Comparison of ENCODE assay signal across 8 cellular contexts in genomic region chr5:157855404-157855994, GRCh38. TPM values are rescaled to one million over a fixed set of nuclear protein-coding genes. Genes with fewer than 3 reads are reported as not detected.
A peak's percentile ranks its signal among the peaks of the same experiment; 100 is the strongest.
DNase-seq lines count a peak whose midpoint lies in the region; ATAC-seq and TF ChIP-seq lines count a peak whose summit lies in the region.

No MANE protein-coding gene starts in this region.

- no peak for ATAC-seq in activated CD8-positive, alpha-beta T cell treated with anti-CD3 and anti-CD28 coated beads for 36 hours
- no peak for ATAC-seq in GM18498 (IDR thresholded peaks at IDR 0.05; ENCODE audit: unreplicated experiment)
- no peak for ATAC-seq in HG02970 (IDR thresholded peaks at IDR 0.05; ENCODE audit: low FRiP score, unreplicated experiment)

- H3K36me3 Mint-ChIP-seq in activated CD8-positive, alpha-beta T cell treated with anti-CD3 and anti-CD28 coated beads for 36 hours (ENCODE audit: low read depth) = peaks cover 17% of the 10 kb centered on the region

- intact Hi-C loops in activated CD8-positive, alpha-beta T cell treated with anti-CD3 and anti-CD28 coated beads for 36 hours (cut with micrococcal nuclease) = loop anchor here (5.0 kb wide), 1 partner anchor 62 kb away; no protein-coding TSS in a partner anchor
- intact Hi-C loops in prostate gland (cut with DNase I) = loop anchor here (5.0 to 10.0 kb wide), 2 partner anchors 33 to 59 kb away; no protein-coding TSS in a partner anchor

- H3K4me3 ChIP-seq in prostate gland = no peak overlapping the region

- POLR2A ChIA-PET in activated CD8-positive, alpha-beta T cell treated with anti-CD3 and anti-CD28 coated beads for 36 hours (lab: Charles Lee) = interaction anchor here (0.8 to 1.9 kb wide), 4 partner anchors 25 to 165 kb away, joined by 3 to 4 read pairs (median 3); no protein-coding TSS in a partner anchor

- no peaks in the 10 kb centered on the region for H3K27me3 Mint-ChIP-seq in activated CD8-positive, alpha-beta T cell treated with anti-CD3 and anti-CD28 coated beads for 36 hours

- H3K9me3 ChIP-seq in prostate gland = no peaks in the 10 kb centered on the region

- no peak overlapping the region for H3K27ac Mint-ChIP-seq in activated CD8-positive, alpha-beta T cell treated with anti-CD3 and anti-CD28 coated beads for 36 hours

- no peak for TF ChIP-seq POLR2A in prostate gland (IDR thresholded peaks at IDR 0.05)

- no peaks in the 10 kb centered on the region for H3K27me3 ChIP-seq in prostate gland (replicated peaks; ENCODE audit: insufficient read depth)

- H3K4me1 ChIP-seq in prostate gland (replicated peaks) = peaks cover 4% of the 10 kb centered on the region

- peak; percentile 63 for TF ChIP-seq CTCF in activated CD8-positive, alpha-beta T cell treated with anti-CD3 and anti-CD28 coated beads for 36 hours (IDR thresholded peaks at IDR 0.05)
- TF ChIP-seq CTCF in prostate gland (IDR thresholded peaks at IDR 0.05) = peak in 3 of 4 experiments; percentile 53 to 65 (median 58)

- no peak overlapping the region for H3K4me3 Mint-ChIP-seq in activated CD8-positive, alpha-beta T cell treated with anti-CD3 and anti-CD28 coated beads for 36 hours

- peaks cover 52% of the 10 kb centered on the region for H3K4me1 Mint-ChIP-seq in activated CD8-positive, alpha-beta T cell treated with anti-CD3 and anti-CD28 coated beads for 36 hours (ENCODE audit: low read depth)

- CTCF ChIA-PET in activated CD8-positive, alpha-beta T cell treated with anti-CD3 and anti-CD28 coated beads for 36 hours (lab: Charles Lee) = interaction anchor here (0.7 to 4.0 kb wide), 12 partner anchors 9 to 113 kb away, joined by 3 to 28 read pairs (median 4); no protein-coding TSS in a partner anchor

- no peaks in the 10 kb centered on the region for H3K9me3 Mint-ChIP-seq in activated CD8-positive, alpha-beta T cell treated with anti-CD3 and anti-CD28 coated beads for 36 hours

- peak; percentile 8 for DNase-seq in stimulated activated CD4-positive, alpha-beta T cell treated with anti-CD3 and anti-CD28 coated beads, Interleukin-1b, Interleukin-23, amount 100 ng/mL, for 48 hours
- DNase-seq in stimulated activated CD4-positive, alpha-beta T cell treated with anti-CD3 and anti-CD28 coated beads, Interleukin-4, amount 100 ng/mL, for 4 hours = no peak
- DNase-seq in NCI-H1694 (lab: John Stamatoyannopoulos, UW) (peak; percentile 25), glomerular visceral epithelial cell (ENCODE audit: extremely low spot score) (peak; percentile 63), prostate gland (ENCODE audit: low spot score) (peak; percentile 32)
- peak; percentile 49 for DNase-seq in activated CD8-positive, alpha-beta T cell treated with anti-CD3 and anti-CD28 coated beads for 36 hours

- no peak overlapping the region for H3K27ac ChIP-seq in prostate gland

- H3K36me3 ChIP-seq in prostate gland = no peaks in the 10 kb centered on the region

- 63% methylated on average over 10 of the region's 10 CpGs for WGBS in prostate gland

RNA-seq across cellular contexts. Expression of gene CLINT1, which starts 3.4 kb away (rescaled TPM):
- 10 to 100 TPM; 56.8 to 60.7 TPM for total RNA-seq in activated CD8-positive, alpha-beta T cell treated with anti-CD3 and anti-CD28 coated beads for 36 hours
- total RNA-seq in prostate gland = 10 to 100 TPM; 65.1 to 84.5 TPM

Comparison
In these comparisons a context has a peak if more than half of its experiments do, and no peak if none do; other contexts are left out.
1. DNase-seq: peak in stimulated activated CD4-positive, alpha-beta T cell treated with anti-CD3 and anti-CD28 coated beads, Interleukin-1b, Interleukin-23, amount 100 ng/mL, for 48 hours (single experiment), NCI-H1694 (single experiment), activated CD8-positive, alpha-beta T cell treated with anti-CD3 and anti-CD28 coated beads for 36 hours (single experiment), glomerular visceral epithelial cell (single experiment) and prostate gland (single experiment); none in stimulated activated CD4-positive, alpha-beta T cell treated with anti-CD3 and anti-CD28 coated beads, Interleukin-4, amount 100 ng/mL, for 4 hours (0 of 2).